Comparison of ENCODE assay signal across 8 cellular contexts in genomic region chr10:30784521-30784895, GRCh38.
DNase-seq lines count a peak whose midpoint lies in the region; ATAC-seq and TF ChIP-seq lines count a peak whose summit lies in the region.

No MANE protein-coding gene starts in this region.

- H3K27ac ChIP-seq in AG04450 (ENCODE audit: low read depth, low read length) (peak overlapping the region; percentile 87), subcutaneous abdominal adipose tissue (ENCODE audit: low read depth, low read length) (peak overlapping the region; percentile 98), Karpas-422 (ENCODE audit: low read length) (no peak overlapping the region)

- H3K4me1 Mint-ChIP-seq in IgD-negative memory B cell, result peaks cover 0 to 11% (median 7%) of the 10 kb centered on the region in 3 donors
- peaks cover 58% of the 10 kb centered on the region for H3K4me1 Mint-ChIP-seq in brain

- no peak overlapping the region for H2AFZ ChIP-seq in Karpas-422 (ENCODE audit: low read length)

- H3K36me3 ChIP-seq in subcutaneous abdominal adipose tissue (ENCODE audit: control insufficient read depth in 5 of 5, insufficient read depth in 5 of 5, low read length in 5 of 5), result no peaks in the 10 kb centered on the region
- no peaks in the 10 kb centered on the region for H3K36me3 ChIP-seq in Karpas-422 (ENCODE audit: insufficient read depth, low read length)

- H3K9me3 ChIP-seq in AG04450 (ENCODE audit: control insufficient read depth, insufficient read depth, low read length) (peaks cover 3% of the 10 kb centered on the region; the same call in 1 of the 2 replicates), subcutaneous abdominal adipose tissue (ENCODE audit: control insufficient read depth in 5 of 5, low read length in 5 of 5) (no peaks in the 10 kb centered on the region), Karpas-422 (ENCODE audit: low read length) (no peaks in the 10 kb centered on the region)

- H3K36me3 Mint-ChIP-seq in IgD-negative memory B cell (no peaks in the 10 kb centered on the region), brain (no peaks in the 10 kb centered on the region)

- intact Hi-C loops in left colon (cut with DNase I, micrococcal nuclease), result loop anchor here in 1 of 2 donors (5.0 to 10.0 kb wide), 2 partner anchors 250 to 708 kb away; partner anchors contain the start of gene ZNF438

- no peak for DNase-seq in AG04450 (ENCODE audit: low read depth, low spot score)
- DNase-seq in left colon, result no peak
- DNase-seq in Karpas-422, result no peak

- H3K9me3 Mint-ChIP-seq in IgD-negative memory B cell, result no peaks in the 10 kb centered on the region
- peaks cover 0 to 5% (median 0%) of the 10 kb centered on the region in 5 experiments for H3K9me3 Mint-ChIP-seq in brain

- ATAC-seq in left colon, result peak; percentile 50
- no peak for ATAC-seq in HG02973 (IDR thresholded peaks at IDR 0.05; ENCODE audit: unreplicated experiment)
- no peak for ATAC-seq in GM18861 (IDR thresholded peaks at IDR 0.05; ENCODE audit: unreplicated experiment)

- no peaks in the 10 kb centered on the region for H3K9me2 ChIP-seq in Karpas-422 (replicated peaks; ENCODE audit: insufficient read depth, low read length)

- H3K4me3 ChIP-seq in AG04450 (ENCODE audit: low read depth, low read length) (peak overlapping the region; percentile 47; the same call in 1 of the 2 replicates), subcutaneous abdominal adipose tissue (ENCODE audit: low read depth in 1 of 5, low read length in 5 of 5) (peak overlapping the region; percentile 49 to 77 (median 73)), Karpas-422 (ENCODE audit: low read length) (no peak overlapping the region)

- peaks cover 3% of the 10 kb centered on the region for H3K27me3 Mint-ChIP-seq in IgD-negative memory B cell
- H3K27me3 Mint-ChIP-seq in brain, result no peaks in the 10 kb centered on the region

- no peak overlapping the region for H3K27ac Mint-ChIP-seq in IgD-negative memory B cell
- peak overlapping the region; percentile 84 to 99 (median 94) for H3K27ac Mint-ChIP-seq in brain

- H3K4me1 ChIP-seq in subcutaneous abdominal adipose tissue (ENCODE audit: control insufficient read depth in 5 of 5, insufficient read depth in 5 of 5, low read length in 5 of 5), result peaks cover 9 to 40% (median 27%) of the 10 kb centered on the region in 5 donors
- no peaks in the 10 kb centered on the region for H3K4me1 ChIP-seq in Karpas-422 (ENCODE audit: low read length)

- no peak for TF ChIP-seq CTCF in AG04450 (IDR thresholded peaks at IDR 0.05; ENCODE audit: low read depth, low read length)
- TF ChIP-seq CTCF in brain (conservative IDR thresholded peaks at IDR 0.05), result no peak

- no peak overlapping the region for H3K4me2 ChIP-seq in Karpas-422 (ENCODE audit: low read depth, low read length, poor library complexity, severe bottlenecking)

- POLR2A ChIA-PET in AG04450 (lab: Yijun Ruan, JAX), result interaction anchor here (0.8 to 2.3 kb wide), 5 partner anchors 8 to 309 kb away, joined by 3 to 13 read pairs (median 5); partner anchors contain the start of gene ZNF438

- CTCF ChIA-PET in AG04450 (lab: Charles Lee), result interaction anchor here (0.6 to 3.1 kb wide), 21 partner anchors 8 to 1076 kb away, joined by 3 to 14 read pairs (median 4); partner anchors contain the start of gene ZNF438

- H3K79me2 ChIP-seq in Karpas-422 (ENCODE audit: low read length), result no peaks in the 10 kb centered on the region

- H3K4me3 Mint-ChIP-seq in IgD-negative memory B cell, result peak overlapping the region; percentile 30 to 90 (median 79)
- peak overlapping the region; percentile 81 to 86 (median 85) for H3K4me3 Mint-ChIP-seq in brain

- H3K9ac ChIP-seq in subcutaneous abdominal adipose tissue (ENCODE audit: low read length in 5 of 5), result peak overlapping the region; percentile 26 to 94 (median 82)
- H3K9ac ChIP-seq in Karpas-422 (ENCODE audit: low read length), result no peak overlapping the region

- no peaks in the 10 kb centered on the region for H4K20me1 ChIP-seq in Karpas-422 (ENCODE audit: insufficient read depth, low read depth, low read length)

- no peaks in the 10 kb centered on the region for H3K27me3 ChIP-seq in AG04450 (ENCODE audit: control insufficient read depth, insufficient read depth, low read length)
- no peaks in the 10 kb centered on the region for H3K27me3 ChIP-seq in subcutaneous abdominal adipose tissue (ENCODE audit: control insufficient read depth in 5 of 5, insufficient read depth in 4 of 5, low read length in 5 of 5)
- no peaks in the 10 kb centered on the region for H3K27me3 ChIP-seq in Karpas-422 (ENCODE audit: low read length)

Comparison
In these comparisons a context has a peak if more than half of its experiments do, and no peak if none do; other contexts are left out.
1. H3K27ac Mint-ChIP-seq: peak in brain (5 of 5); none in IgD-negative memory B cell (0 of 3).